Comparison of ENCODE assay signal across 1 cellular context in genomic region chr14:36238666-36239363, GRCh38.
TF ChIP-seq lines count a peak whose summit lies in the region.

No MANE protein-coding gene starts in this region.

TF ChIP-seq in IMR-90, 13 proteins besides CTCF, POLR2A, EP300 and RAD21 (continued from another document):
- no peak for TF ChIP-seq USF2 (IDR thresholded peaks at IDR 0.05; ENCODE audit: low read depth, low read length)
